ENCODE assay signal across 8 cellular contexts in the genomic region with DNA sequence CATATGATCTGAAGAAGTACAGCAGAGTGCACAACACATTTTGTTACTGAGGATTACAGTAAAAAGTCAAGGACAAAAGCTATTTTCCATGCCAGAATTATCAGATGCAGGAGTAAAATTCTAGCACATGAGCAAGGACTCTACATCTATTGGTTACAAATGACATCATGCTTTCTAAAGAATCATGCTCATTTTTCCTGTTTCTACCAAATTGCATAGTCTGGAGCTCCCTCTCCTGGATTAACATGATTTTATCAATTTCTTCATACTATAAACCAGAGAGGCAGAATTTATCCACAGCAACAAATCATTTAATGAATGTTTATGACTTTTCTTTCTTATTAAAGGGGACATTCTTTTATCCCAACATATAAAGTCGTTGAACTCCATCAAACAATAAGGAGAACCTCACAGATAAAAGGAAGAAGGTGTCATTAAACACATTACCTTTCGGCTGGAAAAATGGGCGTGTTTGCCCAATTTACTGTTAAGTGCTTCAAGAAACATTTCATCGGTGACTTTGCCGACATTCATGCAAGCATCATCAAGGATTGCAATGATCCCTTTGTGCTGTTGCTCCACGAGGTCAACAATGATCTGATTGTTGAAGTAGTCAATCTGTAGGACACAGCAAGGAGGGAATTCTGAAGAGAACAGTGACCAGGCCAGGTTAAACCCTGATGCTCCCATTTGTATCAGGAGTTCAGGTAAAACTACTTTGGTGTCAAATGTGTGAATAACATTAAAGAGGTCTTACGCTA.
DNase-seq lines count a peak whose midpoint lies in the region; ATAC-seq, FAIRE-seq and TF ChIP-seq lines count a peak whose summit lies in the region.

No MANE protein-coding gene starts in this region.

- H3K27ac ChIP-seq in DOHH2 (ENCODE audit: low read depth, low read length) (no peak overlapping the region), endothelial cell of umbilical vein (ENCODE audit: insufficient read depth, low read depth, low read length) (no peak overlapping the region)

- no peaks in the 10 kb centered on the region for H3F3A ChIP-seq in DOHH2 (ENCODE audit: control insufficient read depth, insufficient read depth)

- H3K4me2 ChIP-seq in DOHH2 (ENCODE audit: low read length) = no peak overlapping the region
- H3K4me2 ChIP-seq in endothelial cell of umbilical vein (ENCODE audit: insufficient read depth, low read length) = no peak overlapping the region

- H3K4me3 ChIP-seq in DOHH2 (ENCODE audit: low read length) = no peak overlapping the region
- no peak overlapping the region for H3K4me3 ChIP-seq in endothelial cell of umbilical vein (replicated peaks in 1 of 3; ENCODE audit: insufficient read depth in 1 of 3, low read depth in 1 of 3, low read length in 3 of 3)
- no peak overlapping the region for H3K4me3 ChIP-seq in mucosa of descending colon

- no peak overlapping the region for H2AFZ ChIP-seq in endothelial cell of umbilical vein (ENCODE audit: low read depth, low read length)

- H3K27me3 ChIP-seq in DOHH2 (ENCODE audit: control insufficient read depth, low read length) (peaks cover 2% of the 10 kb centered on the region; the same call in 1 of the 2 replicates), endothelial cell of umbilical vein (ENCODE audit: control insufficient read depth in 2 of 2, insufficient read depth in 2 of 2, low read length in 2 of 2) (no peaks in the 10 kb centered on the region)

- TF ChIP-seq CTCF in DOHH2 (IDR thresholded peaks at IDR 0.05; ENCODE audit: low read depth, low read length, poor library complexity, severe bottlenecking) = peak; percentile 55
- peak; percentile 26 to 37 for TF ChIP-seq CTCF in endothelial cell of umbilical vein (IDR thresholded peaks at IDR 0.05; ENCODE audit: extremely low read depth in 1 of 2, insufficient read depth in 1 of 2, low read depth in 1 of 2, low read length in 2 of 2)
- no peak for TF ChIP-seq CTCF in mucosa of descending colon (IDR thresholded peaks at IDR 0.05)

- H3K79me2 ChIP-seq in DOHH2 (ENCODE audit: control insufficient read depth, low read length) = no peaks in the 10 kb centered on the region
- no peaks in the 10 kb centered on the region for H3K79me2 ChIP-seq in endothelial cell of umbilical vein (ENCODE audit: control insufficient read depth, insufficient read depth, low read length)

- no peak overlapping the region for H3K9ac ChIP-seq in endothelial cell of umbilical vein (replicated peaks; ENCODE audit: extremely low read depth, insufficient read depth, low read length)

- BruUV-seq in endothelial cell of umbilical vein (replicated peaks; lab: Mats Ljungman, UMichigan) = no TSS peak

- no peaks in the 10 kb centered on the region for H3K9me2 ChIP-seq in DOHH2 (replicated peaks; ENCODE audit: control insufficient read depth, low read length)

- POLR2A ChIA-PET in endothelial cell of umbilical vein (lab: Charles Lee) = interaction anchor here (1.3 kb wide), 1 partner anchor 269 kb away, joined by 3 read pairs; no protein-coding TSS in a partner anchor

- DNase-seq in LoVo (ENCODE audit: low spot score) = peak; percentile 1
- DNase-seq in RKO (ENCODE audit: low spot score) = peak; percentile 87
- DNase-seq in endothelial cell of umbilical vein (ENCODE audit: low read depth, low spot score) = peak; percentile 84
- DNase-seq in mucosa of descending colon = no peak
- DNase-seq in activated CD4-positive, alpha-beta T cell treated with anti-CD3 and anti-CD28 coated beads, Interleukin-2, amount 50 U/mL, for 4 hours = no peak
- no peak for DNase-seq in activated T-cell treated with anti-CD3 and anti-CD28 coated beads for 4 hours

- CTCF ChIA-PET in endothelial cell of umbilical vein (lab: Charles Lee) = interaction anchor here (0.7 to 2.6 kb wide), 29 partner anchors 10 to 311 kb away, joined by 3 to 52 read pairs (median 5); partner anchors contain the start of genes CDK5R1, MYO1D and PSMD11

- H3K4me1 ChIP-seq in DOHH2 (ENCODE audit: control insufficient read depth, low read length) = no peaks in the 10 kb centered on the region
- H3K4me1 ChIP-seq in endothelial cell of umbilical vein (ENCODE audit: control insufficient read depth, extremely low read depth, insufficient read depth, low read length) = no peaks in the 10 kb centered on the region
- H3K4me1 ChIP-seq in mucosa of descending colon (ENCODE audit: low read depth) = no peaks in the 10 kb centered on the region

- no peaks in the 10 kb centered on the region for H3K36me3 ChIP-seq in DOHH2 (ENCODE audit: control insufficient read depth, low read length)
- peaks cover 0 to 5% of the 10 kb centered on the region in 2 experiments for H3K36me3 ChIP-seq in endothelial cell of umbilical vein (ENCODE audit: control insufficient read depth in 2 of 2, extremely low read depth in 1 of 2, insufficient read depth in 2 of 2, low read length in 2 of 2)
- H3K36me3 ChIP-seq in mucosa of descending colon (ENCODE audit: low read depth) = peaks cover 14% of the 10 kb centered on the region

- no peaks in the 10 kb centered on the region for H4K20me1 ChIP-seq in DOHH2 (ENCODE audit: control insufficient read depth, insufficient read depth, low read depth, low read length)
- H4K20me1 ChIP-seq in endothelial cell of umbilical vein (replicated peaks; ENCODE audit: control insufficient read depth, extremely low read depth, insufficient read depth, low read length) = no peaks in the 10 kb centered on the region

- no peak for FAIRE-seq in endothelial cell of umbilical vein (lab: Jason Lieb, UNC)

- TF ChIP-seq POLR2A in endothelial cell of umbilical vein (IDR thresholded peaks at IDR 0.05; ENCODE audit: low read depth, low read length) = no peak

- peak; percentile 70 for ATAC-seq in mucosa of descending colon
- no peak for ATAC-seq in HG03520 (IDR thresholded peaks at IDR 0.05; ENCODE audit: unreplicated experiment)

- H3K9me1 ChIP-seq in endothelial cell of umbilical vein (replicated peaks; ENCODE audit: control insufficient read depth, extremely low read depth, insufficient read depth, low read length) = no peaks in the 10 kb centered on the region

- dilution Hi-C loops in endothelial cell of umbilical vein (cut with MboI; ENCODE audit: extremely low pct_ligation_motif_present, low sequenced_read_pairs) = no loop called here

- intact Hi-C loops in endothelial cell of umbilical vein (cut with micrococcal nuclease) = loop anchor here (1.0 kb wide), 3 partner anchors 96 to 294 kb away; no protein-coding TSS in a partner anchor
- intact Hi-C loops in mucosa of descending colon (cut with DNase I, micrococcal nuclease) = no loop called here

- H3K9me3 ChIP-seq in DOHH2 (ENCODE audit: control insufficient read depth, insufficient read depth, low read length) (no peaks in the 10 kb centered on the region), endothelial cell of umbilical vein (replicated peaks; ENCODE audit: control insufficient read depth, insufficient read depth, low read length) (no peaks in the 10 kb centered on the region), mucosa of descending colon (no peaks in the 10 kb centered on the region)

TF ChIP-seq in endothelial cell of umbilical vein, 7 proteins besides CTCF, POLR2A, EP300 and RAD21:
- TF ChIP-seq MAX (IDR thresholded peaks at IDR 0.05; ENCODE audit: insufficient read depth, insufficient read length) = no peak
- TF ChIP-seq JUN (IDR thresholded peaks at IDR 0.05; ENCODE audit: borderline replicate concordance, insufficient read depth, insufficient read length, low read depth) = peak; percentile 83

Comparison
In these comparisons a context has a peak if more than half of its experiments do, and no peak if none do; other contexts are left out.
1. DNase-seq: peak in LoVo (single experiment), RKO (single experiment) and endothelial cell of umbilical vein (single experiment); none in mucosa of descending colon (0 of 3), activated CD4-positive, alpha-beta T cell treated with anti-CD3 and anti-CD28 coated beads, Interleukin-2, amount 50 U/mL, for 4 hours (0 of 2) and activated T-cell treated with anti-CD3 and anti-CD28 coated beads for 4 hours (single experiment).